In the genomic region with DNA sequence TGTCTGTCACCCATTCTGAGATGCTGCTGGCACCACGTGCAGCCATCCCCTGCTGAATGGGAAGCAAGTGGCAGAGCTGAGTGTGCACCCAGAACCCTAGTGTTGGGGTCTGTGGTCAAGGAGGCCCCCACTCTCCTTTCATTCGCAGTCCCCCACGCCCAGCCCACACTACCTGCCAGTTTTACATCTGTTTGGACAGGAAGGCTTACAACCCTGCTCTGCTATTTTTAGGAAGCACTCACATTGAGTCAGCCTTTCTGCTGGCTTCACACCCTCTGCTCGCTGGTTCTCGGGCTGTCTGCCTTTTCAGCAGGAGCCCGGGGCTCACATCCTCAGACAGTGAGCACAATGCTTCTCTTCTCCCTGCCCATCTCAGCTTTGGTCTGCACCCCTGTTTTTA, we compare ENCODE assay signal across 8 cellular contexts. TPM values are rescaled to one million over a fixed set of nuclear protein-coding genes. Genes with fewer than 3 reads are reported as not detected.
DNase-seq lines count a peak whose midpoint lies in the region; ATAC-seq and TF ChIP-seq lines count a peak whose summit lies in the region.

No MANE protein-coding gene starts in this region.

- TF ChIP-seq CTCF in GM12864 (IDR thresholded peaks at IDR 0.05; ENCODE audit: low read depth, low read length, missing control alignments) (no peak), coronary artery (IDR thresholded peaks at IDR 0.05) (no peak)

- H3K27me3 ChIP-seq in Karpas-422 (ENCODE audit: low read length) = no peaks in the 10 kb centered on the region

- H3K4me1 ChIP-seq in Karpas-422 (ENCODE audit: low read length) = peaks cover 18% of the 10 kb centered on the region

- peak; percentile 51 for DNase-seq in GM12864 (ENCODE audit: low read depth)
- peak; percentile 74 for DNase-seq in Karpas-422
- peak; percentile 33 for DNase-seq in germinal center (ENCODE audit: low spot score)
- DNase-seq in activated gamma-delta T cell (lab: John Stamatoyannopoulos, UW) = no peak
- no peak for DNase-seq in foreskin melanocyte
- DNase-seq in coronary artery (ENCODE audit: low spot score) = no peak
- no peak for DNase-seq in SW480 (ENCODE audit: low spot score)

- H3K9me3 ChIP-seq in Karpas-422 (ENCODE audit: low read length) = no peaks in the 10 kb centered on the region

- peak overlapping the region; percentile 51 for H3K9ac ChIP-seq in Karpas-422 (ENCODE audit: low read length)

- H3K27ac ChIP-seq in Karpas-422 (ENCODE audit: low read length) = 0 out of 2 replicates have a peak overlapping the region, but pooled peaks have one; percentile 4
- H3K27ac ChIP-seq in coronary artery = no peak overlapping the region

- no peaks in the 10 kb centered on the region for H3K36me3 ChIP-seq in Karpas-422 (ENCODE audit: insufficient read depth, low read length)

- peak; percentile 81 for ATAC-seq in GM21390 (IDR thresholded peaks at IDR 0.05; ENCODE audit: unreplicated experiment)

- no peak overlapping the region for H3K4me3 ChIP-seq in GM12864 (ENCODE audit: low read depth, low read length)
- peak overlapping the region; percentile 19; the same call in 1 of the 2 replicates for H3K4me3 ChIP-seq in Karpas-422 (ENCODE audit: low read length)
- H3K4me3 ChIP-seq in coronary artery = no peak overlapping the region

- H4K20me1 ChIP-seq in Karpas-422 (ENCODE audit: insufficient read depth, low read depth, low read length) = no peaks in the 10 kb centered on the region

- no peaks in the 10 kb centered on the region for H3K9me2 ChIP-seq in Karpas-422 (replicated peaks; ENCODE audit: insufficient read depth, low read length)

- H3K79me2 ChIP-seq in Karpas-422 (ENCODE audit: low read length) = no peaks in the 10 kb centered on the region

- peak overlapping the region; percentile 48 for H3K4me2 ChIP-seq in Karpas-422 (ENCODE audit: low read depth, low read length, poor library complexity, severe bottlenecking)

- peak overlapping the region; percentile 39; the same call in 1 of the 2 replicates for H2AFZ ChIP-seq in Karpas-422 (ENCODE audit: low read length)

RNA-seq across cellular contexts. Expression of gene ADCY3, which starts 10.7 kb away (rescaled TPM):
- 57.6 and 58.4 TPM in 2 replicates for total RNA-seq in Karpas-422 (2014; rRNA removed; shearing (Covaris generic); ENCODE audit: low replicate concordance)

RNA-seq across cellular contexts. Expression of gene DNAJC27, which starts 41.0 kb away (rescaled TPM):
- 6.3 and 6.7 TPM in 2 replicates for total RNA-seq in Karpas-422 (2014; rRNA removed; shearing (Covaris generic); ENCODE audit: low replicate concordance)

Comparison
In these comparisons a context has a peak if more than half of its experiments do, and no peak if none do; other contexts are left out.
1. DNase-seq: peak in GM12864 (single experiment), Karpas-422 (single experiment) and germinal center (single experiment); none in activated gamma-delta T cell (single experiment), foreskin melanocyte (single experiment), coronary artery (single experiment) and SW480 (single experiment).